11 cellular contexts compared by ENCODE assay signal in genomic region chr18:9094307-9095226, GRCh38. TPM values are rescaled to one million over a fixed set of nuclear protein-coding genes. Genes with fewer than 3 reads are reported as not detected.
DNase-seq lines count a peak whose midpoint lies in the region; ATAC-seq and TF ChIP-seq lines count a peak whose summit lies in the region.
"Had no signal": no experiment of that assay in that cellular context is flagged by ENCODE, and none has a peak within 500 bp of the region (broad histone marks: within the 10 kb centered on the region; RNA-seq: fewer than 3 reads in every experiment).

No MANE protein-coding gene starts in this region.

- peak overlapping the region; percentile 67 for H3K4me3 Mint-ChIP-seq in activated T-cell treated with anti-CD3 and anti-CD28 coated beads, Interleukin-2, amount 50 U/mL, for 24 hours
- H3K4me3 Mint-ChIP-seq in nephron progenitor cell = no peak overlapping the region

- no peaks in the 10 kb centered on the region for H4K20me1 ChIP-seq in SK-N-SH (ENCODE audit: insufficient read depth)

- H2AFZ ChIP-seq in SK-N-SH (ENCODE audit: low read depth) = peak overlapping the region; percentile 72

- TF ChIP-seq RAD21 in SK-N-SH (IDR thresholded peaks at IDR 0.05; ENCODE audit: low read length) = no peak

- peaks cover 5% of the 10 kb centered on the region for H3K36me3 Mint-ChIP-seq in activated T-cell treated with anti-CD3 and anti-CD28 coated beads, Interleukin-2, amount 50 U/mL, for 24 hours (ENCODE audit: low read depth)
- no peaks in the 10 kb centered on the region for H3K36me3 Mint-ChIP-seq in nephron progenitor cell (ENCODE audit: low read depth)
- H3K36me3 Mint-ChIP-seq: brain had no signal

- H3K36me3 ChIP-seq in SK-N-SH (replicated peaks in 1 of 2; ENCODE audit: control insufficient read depth in 1 of 2, insufficient read depth in 2 of 2, low read length in 1 of 2) = no peaks in the 10 kb centered on the region
- no peaks in the 10 kb centered on the region for H3K36me3 ChIP-seq in gastroesophageal sphincter

- peaks cover 2% of the 10 kb centered on the region for H3K9me3 Mint-ChIP-seq in activated T-cell treated with anti-CD3 and anti-CD28 coated beads, Interleukin-2, amount 50 U/mL, for 24 hours
- no peaks in the 10 kb centered on the region for H3K9me3 Mint-ChIP-seq in nephron progenitor cell
- H3K9me3 Mint-ChIP-seq: brain had no signal

- H3K27ac ChIP-seq in SK-N-SH (ENCODE audit: low read depth in 2 of 2, low read length in 1 of 2) (peak overlapping the region in 1 of 2 experiments; percentile 69; a peak in 2 of 4 replicates), gastroesophageal sphincter (peak overlapping the region; percentile 78 to 87 (median 82))
- H3K27ac ChIP-seq: 22Rv1 had no signal

- no peak for DNase-seq in SK-N-SH
- peak; percentile 61 for DNase-seq in activated T-cell treated with anti-CD3 and anti-CD28 coated beads, Interleukin-2, amount 50 U/mL, for 24 hours
- peak; percentile 76 for DNase-seq in stimulated activated naive CD4-positive, alpha-beta T cell treated with Interleukin-2 at 50 U/mL for 16 hours (lab: John Stamatoyannopoulos, UW)
- no peak for DNase-seq in iPS-NIHi7 (ENCODE audit: extremely low spot score)
- no peak for DNase-seq in nephron progenitor cell
- DNase-seq in effector CD8-positive, alpha-beta T cell (lab: John Stamatoyannopoulos, UW) = no peak
- DNase-seq: posterior cingulate gyrus had no signal

- H3K27me3 Mint-ChIP-seq in activated T-cell treated with anti-CD3 and anti-CD28 coated beads, Interleukin-2, amount 50 U/mL, for 24 hours = no peaks in the 10 kb centered on the region
- H3K27me3 Mint-ChIP-seq in nephron progenitor cell (ENCODE audit: low read depth, poor library complexity) = peaks cover 13% of the 10 kb centered on the region
- H3K27me3 Mint-ChIP-seq: brain had no signal

- POLR2A ChIA-PET in SK-N-SH (lab: Yijun Ruan, JAX) = no interaction called here

- H3K9ac ChIP-seq in SK-N-SH = peak overlapping the region; percentile 18; the same call in 1 of the 2 replicates

- peaks cover 71% of the 10 kb centered on the region for H3K4me1 Mint-ChIP-seq in activated T-cell treated with anti-CD3 and anti-CD28 coated beads, Interleukin-2, amount 50 U/mL, for 24 hours (ENCODE audit: low read depth)
- H3K4me1 Mint-ChIP-seq in nephron progenitor cell = peaks cover 21% of the 10 kb centered on the region

- no peaks in the 10 kb centered on the region for H3K27me3 ChIP-seq in SK-N-SH (ENCODE audit: insufficient read depth)
- H3K27me3 ChIP-seq in gastroesophageal sphincter = no peaks in the 10 kb centered on the region

- H3K9me3 ChIP-seq in SK-N-SH (no peaks in the 10 kb centered on the region), gastroesophageal sphincter (no peaks in the 10 kb centered on the region)

- H3K4me1 ChIP-seq in SK-N-SH (ENCODE audit: control insufficient read depth in 1 of 2, insufficient read depth in 2 of 2, low read depth in 1 of 2, low read length in 1 of 2) (peaks cover 0 to 18% of the 10 kb centered on the region in 2 experiments; a peak in 1 of 4 replicates), gastroesophageal sphincter (peaks cover 8 to 74% (median 18%) of the 10 kb centered on the region in 3 donors)

- TF ChIP-seq POLR2A in gastroesophageal sphincter (IDR thresholded peaks at IDR 0.05) = no peak

- no peaks in the 10 kb centered on the region for H3K79me2 ChIP-seq in SK-N-SH (ENCODE audit: insufficient read depth)

- H3F3A ChIP-seq in SK-N-SH (replicated peaks; ENCODE audit: insufficient read depth) = peaks cover 14% of the 10 kb centered on the region

- 0 out of 2 replicates have a peak overlapping the region, but pooled peaks have one; percentile 3 for H3K4me2 ChIP-seq in SK-N-SH

- CTCF ChIA-PET in SK-N-SH (lab: Yijun Ruan, JAX) = interaction anchor here (1.1 kb wide), 1 partner anchor 21 kb away, joined by 5 read pairs; no protein-coding TSS in a partner anchor

- no peak; the same call in 2 of the 3 replicates for ATAC-seq in SK-N-SH treated with all-trans-retinoic acid at 6 μM for 48 hours
- peak; percentile 26 for ATAC-seq in gastroesophageal sphincter

- TF ChIP-seq EP300 in SK-N-SH (IDR thresholded peaks at IDR 0.05; ENCODE audit: borderline replicate concordance in 1 of 2, low read depth in 1 of 2, low read length in 1 of 2) = no peak
- TF ChIP-seq EP300 in gastroesophageal sphincter (IDR thresholded peaks at IDR 0.05) = peak; percentile 13

- no peak for TF ChIP-seq CTCF in SK-N-SH (IDR thresholded peaks at IDR 0.05)
- TF ChIP-seq CTCF in gastroesophageal sphincter (IDR thresholded peaks at IDR 0.05) = no peak
- no peak for TF ChIP-seq CTCF in nephron progenitor cell (IDR thresholded peaks at IDR 0.05)

- WGBS in SK-N-SH (ENCODE audit: low lambda C conversion rate) = 61% methylated on average over 7 of the region's 7 CpGs
- 26 to 27% methylated on average over 7 of the region's 7 CpGs for WGBS in gastroesophageal sphincter (ENCODE audit: low coverage in 1 of 2), 2 donors

- H3K27ac Mint-ChIP-seq in activated T-cell treated with anti-CD3 and anti-CD28 coated beads, Interleukin-2, amount 50 U/mL, for 24 hours = peak overlapping the region; percentile 98
- no peak overlapping the region for H3K27ac Mint-ChIP-seq in nephron progenitor cell

- no peaks in the 10 kb centered on the region for H3K9me2 ChIP-seq in SK-N-SH

- H3K4me3 ChIP-seq in SK-N-SH (ENCODE audit: low read depth in 2 of 2, low read length in 1 of 2) = no peak overlapping the region
- no peak overlapping the region for H3K4me3 ChIP-seq in gastroesophageal sphincter

TF ChIP-seq in SK-N-SH, 30 proteins besides CTCF, POLR2A, EP300 and RAD21:
- no peak for TF ChIP-seq MEF2A (IDR thresholded peaks at IDR 0.05; ENCODE audit: borderline replicate concordance, low read depth)
- no peak for TF ChIP-seq RFX5 (IDR thresholded peaks at IDR 0.05; ENCODE audit: low read length)
- no peak for TF ChIP-seq RXRA (IDR thresholded peaks at IDR 0.05; ENCODE audit: borderline replicate concordance, low read depth)
- TF ChIP-seq ELF1 (IDR thresholded peaks at IDR 0.05) = no peak
- TF ChIP-seq FOXM1 (IDR thresholded peaks at IDR 0.05; ENCODE audit: low read depth) = no peak
- TF ChIP-seq TAF1 (IDR thresholded peaks at IDR 0.05; ENCODE audit: borderline replicate concordance, low read depth, low read length) = no peak
- no peak for TF ChIP-seq CHD2 (IDR thresholded peaks at IDR 0.05; ENCODE audit: low read length, partially characterized antibody)
- no peak for TF ChIP-seq EZH2phosphoT487 (IDR thresholded peaks at IDR 0.05; ENCODE audit: borderline replicate concordance, low read depth)
- no peak for TF ChIP-seq GABPA (IDR thresholded peaks at IDR 0.05; ENCODE audit: low read depth)
- TF ChIP-seq SMC3 (IDR thresholded peaks at IDR 0.05; ENCODE audit: low read depth, low read length) = no peak

TF ChIP-seq in SK-N-SH treated with all-trans-retinoic acid at 6 μM for 48 hours, 23 proteins besides CTCF, POLR2A, EP300 and RAD21:
- TF ChIP-seq ESRRG (CRISPR knock-in tag; IDR thresholded peaks at IDR 0.05) (no peak), PPARA (CRISPR knock-in tag; IDR thresholded peaks at IDR 0.05; ENCODE audit: borderline replicate concordance) (no peak)

RNA-seq across cellular contexts. Expression of gene NDUFV2, which starts 7.9 kb away (rescaled TPM):
- polyA plus RNA-seq in SK-N-SH (2012; rRNA removed) = 99.1 and 101 TPM in 2 replicates
- polyA plus RNA-seq in SK-N-SH (2012; cell fraction: cytosol; rRNA removed) = 121 and 162 TPM in 2 replicates
- polyA plus RNA-seq in SK-N-SH (2012; cell fraction: nucleus; rRNA removed) = 27.9 and 46.5 TPM in 2 replicates
- total RNA-seq in gastroesophageal sphincter = 100 to 1,000 TPM; 136 to 230 (median 176) TPM

RNA-seq across cellular contexts. Expression of gene ANKRD12, which starts 42.0 kb away (rescaled TPM):
- polyA plus RNA-seq in SK-N-SH (2012; rRNA removed) = 1.1 and 1.3 TPM in 2 replicates
- 1.4 and 1.6 TPM in 2 replicates for polyA plus RNA-seq in SK-N-SH (2012; cell fraction: cytosol; rRNA removed)
- polyA plus RNA-seq in SK-N-SH (2012; cell fraction: nucleus; rRNA removed) = 2.6 and 2.7 TPM in 2 replicates
- total RNA-seq in gastroesophageal sphincter = 100 to 1,000 TPM in 3 of 4 donors, 10 to 100 TPM in 1; 84.7 to 137 (median 122) TPM

Comparison
In these comparisons a context has a peak if more than half of its experiments do, and no peak if none do; other contexts are left out.
1. DNase-seq: peak in activated T-cell treated with anti-CD3 and anti-CD28 coated beads, Interleukin-2, amount 50 U/mL, for 24 hours (single experiment) and stimulated activated naive CD4-positive, alpha-beta T cell treated with Interleukin-2 at 50 U/mL for 16 hours (single experiment); none in SK-N-SH (single experiment), iPS-NIHi7 (single experiment), nephron progenitor cell (single experiment) and effector CD8-positive, alpha-beta T cell (single experiment).